Comparison of ENCODE assay signal across 22 cellular contexts in genomic region chr2:125224830-125225229, GRCh38.
DNase-seq lines count a peak whose midpoint lies in the region; ATAC-seq and TF ChIP-seq lines count a peak whose summit lies in the region.
"Had no signal": no experiment of that assay in that cellular context is flagged by ENCODE, and none has a peak within 500 bp of the region (broad histone marks: within the 10 kb centered on the region; RNA-seq: fewer than 3 reads in every experiment).

No MANE protein-coding gene starts in this region.

- H3K27me3 Mint-ChIP-seq in chondrocyte (ENCODE audit: low read depth) = peaks cover 3% of the 10 kb centered on the region
- H3K27me3 Mint-ChIP-seq: activated CD4-positive, alpha-beta T cell treated with anti-CD3 and anti-CD28 coated beads for 36 hours had no signal

- TF ChIP-seq CTCF in 22Rv1 (IDR thresholded peaks at IDR 0.05) (peak; percentile 16; the same call in 1 of the 2 replicates), GM10266 (IDR thresholded peaks at IDR 0.05; ENCODE audit: control insufficient read depth, insufficient read depth, low read depth, missing control alignments) (peak; percentile 13), NB4 (IDR thresholded peaks at IDR 0.05; ENCODE audit: low read depth, low read length) (no peak), chondrocyte (IDR thresholded peaks at IDR 0.05) (no peak)

- H3K27ac Mint-ChIP-seq in chondrocyte (ENCODE audit: unreplicated experiment) = no peak overlapping the region
- H3K27ac Mint-ChIP-seq: activated CD4-positive, alpha-beta T cell treated with anti-CD3 and anti-CD28 coated beads for 36 hours; activated naive CD4-positive, alpha-beta T cell treated with anti-CD3 and anti-CD28 coated beads, Interleukin-2, amount 50 U/mL, for 72 hours had no signal

- no peak for TF ChIP-seq POLR2A in NB4 (IDR thresholded peaks at IDR 0.05; ENCODE audit: extremely low read depth, insufficient read length)

- ATAC-seq in GM21825 (IDR thresholded peaks at IDR 0.05; ENCODE audit: unreplicated experiment) (no peak), HG02763 (IDR thresholded peaks at IDR 0.05; ENCODE audit: unreplicated experiment) (no peak)
- ATAC-seq: activated CD4-positive, alpha-beta T cell treated with anti-CD3 and anti-CD28 coated beads for 36 hours; activated naive CD4-positive, alpha-beta T cell treated with anti-CD3 and anti-CD28 coated beads, Interleukin-2, amount 50 U/mL, for 72 hours; left colon; psoas muscle; Right ventricle myocardium inferior; stimulated activated naive CD8-positive, alpha-beta T cell treated with anti-CD3 and anti-CD28 coated beads, Interleukin-15, Interleukin-2, amounts not matched to agents 100 U/mL and 50 U/mL, for 24 hours had no signal

- H3K9me3 Mint-ChIP-seq in chondrocyte (ENCODE audit: low read depth) = peaks cover 34% of the 10 kb centered on the region

- no peak for DNase-seq in GM10266 (ENCODE audit: extremely low spot score)
- DNase-seq in NB4 (ENCODE audit: low read depth) = peak; percentile 4
- peak; percentile 25 for DNase-seq in chondrocyte (ENCODE audit: low spot score)
- no peak for DNase-seq in effector CD4-positive, alpha-beta T cell
- no peak for DNase-seq in COR-L47 (lab: John Stamatoyannopoulos, UW)
- DNase-seq: activated CD4-positive, alpha-beta T cell treated with anti-CD3 and anti-CD28 coated beads for 36 hours; cerebellar nuclear complex; DMS79; KG1; left colon; NCI-H1048; NCI-H2107; psoas muscle; stimulated activated CD4-positive, alpha-beta T cell treated with anti-CD3 and anti-CD28 coated beads, Interleukin-4, amount 100 ng/mL, for 1 hour; stimulated activated naive CD8-positive, alpha-beta T cell treated with anti-CD3 and anti-CD28 coated beads, Interleukin-15, Interleukin-2, amounts not matched to agents 100 U/mL and 50 U/mL, for 24 hours had no signal

- H3K4me3 Mint-ChIP-seq in chondrocyte (ENCODE audit: unreplicated experiment) = no peak overlapping the region
- H3K4me3 Mint-ChIP-seq: activated CD4-positive, alpha-beta T cell treated with anti-CD3 and anti-CD28 coated beads for 36 hours had no signal

- H3K27ac ChIP-seq in 22Rv1 = no peak overlapping the region
- H3K27ac ChIP-seq: psoas muscle, tibial nerve had no signal

- no peaks in the 10 kb centered on the region for H3K36me3 Mint-ChIP-seq in chondrocyte (ENCODE audit: low read depth)

- H3K4me3 ChIP-seq in NB4 (ENCODE audit: low read depth, low read length) = no peak overlapping the region
- H3K4me3 ChIP-seq: psoas muscle, smooth muscle cell, tibial nerve had no signal

- no peaks in the 10 kb centered on the region for H3K4me1 Mint-ChIP-seq in chondrocyte (ENCODE audit: low read depth)
- H3K4me1 Mint-ChIP-seq: activated CD4-positive, alpha-beta T cell treated with anti-CD3 and anti-CD28 coated beads for 36 hours had no signal

Comparison
In these comparisons a context has a peak if more than half of its experiments do, and no peak if none do; other contexts are left out.
1. CTCF ChIP-seq: peak in 22Rv1 (single experiment) and GM10266 (single experiment); none in NB4 (single experiment) and chondrocyte (single experiment).
2. DNase-seq: peak in NB4 (single experiment) and chondrocyte (single experiment); none in GM10266 (single experiment), effector CD4-positive, alpha-beta T cell (single experiment) and COR-L47 (single experiment).